In genomic region chr2:229268626-229269025, GRCh38 we compare ENCODE assay signal across 15 cellular contexts. TPM values are rescaled to one million over a fixed set of nuclear protein-coding genes. Genes with fewer than 3 reads are reported as not detected.
DNase-seq lines count a peak whose midpoint lies in the region; ATAC-seq and TF ChIP-seq lines count a peak whose summit lies in the region.
"Had no signal": no experiment of that assay in that cellular context is flagged by ENCODE, and none has a peak within 500 bp of the region (broad histone marks: within the 10 kb centered on the region; RNA-seq: fewer than 3 reads in every experiment).

No MANE protein-coding gene starts in this region.

- no peak overlapping the region for H3K27ac Mint-ChIP-seq in stimulated activated memory B cell treated with anti-CD40 and anti-IgM and Interleukin-4, amounts not matched to agents 10 μg/mL and 1 μg/mL and 100 μg/mL, for 72 hours
- H3K27ac Mint-ChIP-seq in activated naive CD4-positive, alpha-beta T cell treated with anti-CD3 and anti-CD28 coated beads for 36 hours, result no peak overlapping the region
- H3K27ac Mint-ChIP-seq: activated naive CD4-positive, alpha-beta T cell treated with anti-CD3 and anti-CD28 coated beads, Interleukin-2, amount 50 U/mL, for 24 hours; IgD-negative memory B cell; nephron progenitor cell had no signal

- H3K36me3 Mint-ChIP-seq in stimulated activated memory B cell treated with anti-CD40 and anti-IgM and Interleukin-4, amounts not matched to agents 10 μg/mL and 1 μg/mL and 100 μg/mL, for 72 hours, result no peaks in the 10 kb centered on the region
- no peaks in the 10 kb centered on the region for H3K36me3 Mint-ChIP-seq in activated naive CD4-positive, alpha-beta T cell treated with anti-CD3 and anti-CD28 coated beads for 36 hours (ENCODE audit: low read depth)
- H3K36me3 Mint-ChIP-seq: activated naive CD4-positive, alpha-beta T cell treated with anti-CD3 and anti-CD28 coated beads, Interleukin-2, amount 50 U/mL, for 24 hours; IgD-negative memory B cell had no signal

- no peaks in the 10 kb centered on the region for H3K36me3 ChIP-seq in esophagus squamous epithelium
- no peaks in the 10 kb centered on the region for H3K36me3 ChIP-seq in osteoblast (ENCODE audit: insufficient read depth, low read length)
- H3K36me3 ChIP-seq: spleen had no signal

- no peak for ATAC-seq in stimulated activated memory B cell treated with anti-CD40 and anti-IgM and Interleukin-4, amounts not matched to agents 10 μg/mL and 1 μg/mL and 100 μg/mL, for 72 hours

- WGBS in esophagus squamous epithelium, 2 donors, result 51 to 65% methylated on average over 4 of the region's 4 CpGs

- H3K27me3 ChIP-seq in esophagus squamous epithelium, result peaks cover 0 to 38% (median 0%) of the 10 kb centered on the region in 4 donors
- peaks cover 4% of the 10 kb centered on the region for H3K27me3 ChIP-seq in osteoblast (ENCODE audit: insufficient read depth, low read length)

- no peaks in the 10 kb centered on the region for H3K79me2 ChIP-seq in osteoblast (ENCODE audit: insufficient read depth, low read length)

- DNase-seq in A172 (ENCODE audit: low spot score), result peak; percentile 69
- DNase-seq in HS-5 (ENCODE audit: low read depth), result peak; percentile 68
- no peak for DNase-seq in esophagus squamous epithelium (lab: John Stamatoyannopoulos, UW)
- peak; percentile 66 for DNase-seq in osteoblast (ENCODE audit: insufficient read length, low spot score, missing footprints)
- DNase-seq in activated naive CD4-positive, alpha-beta T cell treated with anti-CD3 and anti-CD28 coated beads for 36 hours, result no peak
- DNase-seq in GM13976 (ENCODE audit: low spot score), result no peak
- DNase-seq in G401 (ENCODE audit: low spot score), result no peak
- DNase-seq: activated CD8-positive, alpha-beta memory T cell treated with anti-CD3 and anti-CD28 coated beads for 24 hours; DMS 273 treated with DMSO at 0.1 percent for 48 hours; NCI-H146; nephron progenitor cell; spleen had no signal

- H3K4me1 ChIP-seq in esophagus squamous epithelium, result peaks cover 0 to 44% (median 14%) of the 10 kb centered on the region in 3 donors
- H3K4me1 ChIP-seq in osteoblast (ENCODE audit: insufficient read depth, low read length), result peaks cover 10% of the 10 kb centered on the region

- no peak for TF ChIP-seq POLR2A in esophagus squamous epithelium (IDR thresholded peaks at IDR 0.05)

- intact Hi-C loops in esophagus squamous epithelium (cut with DNase I), result no loop called here
- intact Hi-C loops in activated naive CD4-positive, alpha-beta T cell treated with anti-CD3 and anti-CD28 coated beads for 36 hours (cut with micrococcal nuclease), result no loop called here

- no peak overlapping the region for H2AFZ ChIP-seq in osteoblast (ENCODE audit: low read length)

- H3K27ac ChIP-seq in esophagus squamous epithelium (peak overlapping the region in 2 of 4 donors; percentile 20 to 62), osteoblast (ENCODE audit: low read depth, low read length) (no peak overlapping the region)
- H3K27ac ChIP-seq: spleen had no signal

- H3K4me2 ChIP-seq in osteoblast (ENCODE audit: insufficient read depth, low read length), result peak overlapping the region; percentile 38

- H3K9me3 ChIP-seq in esophagus squamous epithelium (no peaks in the 10 kb centered on the region), osteoblast (ENCODE audit: low read depth, low read length) (no peaks in the 10 kb centered on the region)
- H3K9me3 ChIP-seq: spleen had no signal

- no peak for TF ChIP-seq CTCF in esophagus squamous epithelium (IDR thresholded peaks at IDR 0.05)
- TF ChIP-seq CTCF in osteoblast (IDR thresholded peaks at IDR 0.05; ENCODE audit: extremely low read depth, low read depth, low read length), result no peak
- no peak for TF ChIP-seq CTCF in GM13976 (IDR thresholded peaks at IDR 0.05; ENCODE audit: borderline replicate concordance, control extremely low read depth, extremely low read depth, insufficient read depth, missing control alignments)

- no peak overlapping the region for H3K4me3 Mint-ChIP-seq in stimulated activated memory B cell treated with anti-CD40 and anti-IgM and Interleukin-4, amounts not matched to agents 10 μg/mL and 1 μg/mL and 100 μg/mL, for 72 hours
- H3K4me3 Mint-ChIP-seq in activated naive CD4-positive, alpha-beta T cell treated with anti-CD3 and anti-CD28 coated beads for 36 hours, result no peak overlapping the region
- H3K4me3 Mint-ChIP-seq: activated naive CD4-positive, alpha-beta T cell treated with anti-CD3 and anti-CD28 coated beads, Interleukin-2, amount 50 U/mL, for 24 hours; IgD-negative memory B cell; nephron progenitor cell had no signal

- H3K4me1 Mint-ChIP-seq in stimulated activated memory B cell treated with anti-CD40 and anti-IgM and Interleukin-4, amounts not matched to agents 10 μg/mL and 1 μg/mL and 100 μg/mL, for 72 hours, result no peaks in the 10 kb centered on the region
- H3K4me1 Mint-ChIP-seq in activated naive CD4-positive, alpha-beta T cell treated with anti-CD3 and anti-CD28 coated beads for 36 hours (ENCODE audit: low read depth), result peaks cover 2% of the 10 kb centered on the region
- H3K4me1 Mint-ChIP-seq: activated naive CD4-positive, alpha-beta T cell treated with anti-CD3 and anti-CD28 coated beads, Interleukin-2, amount 50 U/mL, for 24 hours; IgD-negative memory B cell; nephron progenitor cell had no signal

- CTCF ChIA-PET in activated naive CD4-positive, alpha-beta T cell treated with anti-CD3 and anti-CD28 coated beads for 36 hours (lab: Charles Lee), result no interaction called here

- no peaks in the 10 kb centered on the region for H4K20me1 ChIP-seq in osteoblast (ENCODE audit: insufficient read depth, low read length)

- H3K27me3 Mint-ChIP-seq in stimulated activated memory B cell treated with anti-CD40 and anti-IgM and Interleukin-4, amounts not matched to agents 10 μg/mL and 1 μg/mL and 100 μg/mL, for 72 hours, result peaks cover 31% of the 10 kb centered on the region
- H3K27me3 Mint-ChIP-seq in activated naive CD4-positive, alpha-beta T cell treated with anti-CD3 and anti-CD28 coated beads for 36 hours (ENCODE audit: low read depth), result peaks cover 30% of the 10 kb centered on the region

- in situ Hi-C loops in GM13976 (cut with MboI; ENCODE audit: low sequenced_read_pairs, unreplicated experiment), result no loop called here
- in situ Hi-C loops in G401 (cut with HindIII; ENCODE audit: low sequenced_read_pairs), result no loop called here

- H3K4me3 ChIP-seq in esophagus squamous epithelium (peak overlapping the region in 3 of 4 donors; percentile 49 to 81 (median 65)), osteoblast (ENCODE audit: insufficient read depth, low read length) (no peak overlapping the region)

- no peaks in the 10 kb centered on the region for H3K9me3 Mint-ChIP-seq in stimulated activated memory B cell treated with anti-CD40 and anti-IgM and Interleukin-4, amounts not matched to agents 10 μg/mL and 1 μg/mL and 100 μg/mL, for 72 hours
- H3K9me3 Mint-ChIP-seq in activated naive CD4-positive, alpha-beta T cell treated with anti-CD3 and anti-CD28 coated beads for 36 hours, result no peaks in the 10 kb centered on the region
- H3K9me3 Mint-ChIP-seq: activated naive CD4-positive, alpha-beta T cell treated with anti-CD3 and anti-CD28 coated beads, Interleukin-2, amount 50 U/mL, for 24 hours; nephron progenitor cell had no signal

RNA-seq across cellular contexts. Expression of gene PID1, which starts 2.5 kb away (rescaled TPM):
- total RNA-seq in A172 (2014; rRNA removed; shearing (Covaris generic)), result 6.9 and 8.1 TPM in 2 replicates
- 10 to 100 TPM in 2 of 4 donors, 1 to 10 TPM in 2; 1.0 to 33.0 (median 8.4) TPM for total RNA-seq in esophagus squamous epithelium
- total RNA-seq in osteoblast, result 9.8 and 11.8 TPM in 2 replicates
- total RNA-seq in activated naive CD4-positive, alpha-beta T cell treated with anti-CD3 and anti-CD28 coated beads for 36 hours, result not detected
- not detected in 2 replicates for total RNA-seq in G401 (2014; rRNA removed; shearing (Covaris generic))

Comparison
In these comparisons a context has a peak if more than half of its experiments do, and no peak if none do; other contexts are left out.
1. DNase-seq: peak in A172 (single experiment), HS-5 (single experiment) and osteoblast (single experiment); none in esophagus squamous epithelium (single experiment), activated naive CD4-positive, alpha-beta T cell treated with anti-CD3 and anti-CD28 coated beads for 36 hours (single experiment), GM13976 (single experiment) and G401 (single experiment).